Comparison of ENCODE assay signal across 11 cellular contexts in the genomic region with DNA sequence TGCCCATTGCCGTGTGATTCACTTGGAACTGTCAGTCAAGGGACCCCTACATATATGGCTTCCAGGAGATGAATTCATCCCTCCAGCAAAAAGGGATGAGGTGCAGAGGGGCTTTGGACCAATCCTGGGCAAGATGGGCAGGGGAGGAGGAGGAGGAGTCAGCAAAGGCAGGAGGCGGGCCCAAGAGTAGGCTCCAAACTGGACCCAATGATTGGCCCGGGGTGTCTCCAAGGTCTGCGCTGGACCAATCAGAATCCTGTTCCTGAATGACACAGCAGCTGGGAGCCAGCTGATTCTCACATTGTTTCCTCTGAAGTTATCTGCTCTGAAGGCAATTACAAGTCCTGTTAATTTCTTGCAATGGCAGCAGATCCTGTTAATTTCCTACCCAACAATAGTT. TPM values are rescaled to one million over a fixed set of nuclear protein-coding genes. Genes with fewer than 3 reads are reported as not detected.
"Had no signal": no experiment of that assay in that cellular context is flagged by ENCODE, and none has a peak within 500 bp of the region (broad histone marks: within the 10 kb centered on the region; RNA-seq: fewer than 3 reads in every experiment).

No MANE protein-coding gene starts in this region.

RNA-seq across cellular contexts. Expression of a gene that starts 19.2 kb away (rescaled TPM):
- total RNA-seq: dermis microvascular lymphatic vessel endothelial cell, esophagus mucosa, left colon, left lobe of liver, liver, mammary epithelial cell, myocyte had no signal
- polyA plus RNA-seq: liver, mammary epithelial cell had no signal

RNA-seq across cellular contexts. Expression of a gene that starts 28.7 kb away (rescaled TPM):
- total RNA-seq: colonic mucosa, dermis microvascular lymphatic vessel endothelial cell, esophagus mucosa, esophagus squamous epithelium, gastrocnemius medialis, left colon, left lobe of liver, liver, mammary epithelial cell, myocyte had no signal
- polyA plus RNA-seq: liver, mammary epithelial cell had no signal

RNA-seq across cellular contexts. Expression of a gene that starts 52.3 kb away (rescaled TPM):
- total RNA-seq: dermis microvascular lymphatic vessel endothelial cell, glomerular endothelial cell, mammary epithelial cell, myocyte had no signal
- polyA plus RNA-seq: mammary epithelial cell had no signal
